27 cellular contexts compared by ENCODE assay signal in genomic region chr9:135248721-135249120, GRCh38.
"Had no signal": no experiment of that assay in that cellular context is flagged by ENCODE, and none has a peak within 500 bp of the region (broad histone marks: within the 10 kb centered on the region; RNA-seq: fewer than 3 reads in every experiment).

No MANE protein-coding gene starts in this region.

- H3K27ac Mint-ChIP-seq: activated B cell treated with CpG ODN at 0.5 μM for 24 hours; activated CD4-positive, alpha-beta T cell treated with anti-CD3 and anti-CD28 coated beads, Interleukin-2, amount 10 ng/mL, durations not matched to agents 24 days and 14 days; activated CD8-positive, alpha-beta memory T cell treated with anti-CD3 and anti-CD28 coated beads, Interleukin-2, amount 10 ng/mL, durations not matched to agents 7 days and 5 days; activated naive CD4-positive, alpha-beta T cell treated with anti-CD3 and anti-CD28 coated beads, Interleukin-2, amount 50 U/mL, for 24 hours; activated naive CD8-positive, alpha-beta T cell treated with anti-CD3 and anti-CD28 coated beads, Interleukin-2, amount 50 U/mL, for 24 hours; activated T-cell treated with anti-CD3 and anti-CD28 coated beads, Interleukin-2, amount 50 U/mL, for 24 hours; activated T-helper 1 cell treated with anti-CD3 and anti-CD28 coated beads, Interleukin-12 subunit alpha, Interleukin-12 subunit beta, Interleukin-2, Interleukin-4 antibody, amounts not matched to agents 30 ng/mL and 10 ng/mL and 1 ng/mL, durations not matched to agents 14 hours and 24 hours and 36 hours; T-helper 17 cell had no signal

- DNase-seq: activated B cell treated with CpG ODN at 0.5 μM for 24 hours; activated CD4-positive, alpha-beta T cell treated with anti-CD3 and anti-CD28 coated beads for 1 hour; activated CD4-positive, alpha-beta T cell treated with anti-CD3 and anti-CD28 coated beads, Interleukin-2, amount 10 ng/mL, durations not matched to agents 24 days and 14 days; activated CD4-positive, alpha-beta T cell treated with anti-CD3 and anti-CD28 coated beads, Interleukin-2, amount 50 U/mL, for 48 hours; activated CD8-positive, alpha-beta memory T cell treated with anti-CD3 and anti-CD28 coated beads, Interleukin-2, amount 10 ng/mL, durations not matched to agents 7 days and 5 days; activated effector memory CD4-positive, alpha-beta T cell treated with Interleukin-2 at 50 U/mL for 16 hours; activated naive CD4-positive, alpha-beta T cell; activated naive CD8-positive, alpha-beta T cell treated with anti-CD3 and anti-CD28 coated beads, Interleukin-2, amount 50 U/mL, for 24 hours; activated T-cell treated with anti-CD3 and anti-CD28 coated beads, Interleukin-2, amount 50 U/mL, for 24 hours; amniotic stem cell; body of pancreas; NCI-H1105; NCI-H1436; NCI-H1694 treated with DMSO at 0.1 percent for 48 hours; NCI-H2029 treated with DMSO at 0.1 percent for 48 hours; NCI-H510A treated with DMSO at 0.1 percent for 48 hours; NCI-H69; NK-92 treated with Interleukin-12 subunit alpha and Interleukin-12 subunit beta, amount 100 ng/mL, for 24 hours; Peyer's patch; SIG-M5; T-helper 17 cell; T-helper 9 cell had no signal

- H3K4me3 Mint-ChIP-seq: activated B cell treated with CpG ODN at 0.5 μM for 24 hours; activated CD4-positive, alpha-beta T cell treated with anti-CD3 and anti-CD28 coated beads, Interleukin-2, amount 10 ng/mL, durations not matched to agents 24 days and 14 days; activated CD8-positive, alpha-beta memory T cell treated with anti-CD3 and anti-CD28 coated beads, Interleukin-2, amount 10 ng/mL, durations not matched to agents 7 days and 5 days; activated naive CD4-positive, alpha-beta T cell treated with anti-CD3 and anti-CD28 coated beads, Interleukin-2, amount 50 U/mL, for 24 hours; activated naive CD8-positive, alpha-beta T cell treated with anti-CD3 and anti-CD28 coated beads, Interleukin-2, amount 50 U/mL, for 24 hours; activated T-cell treated with anti-CD3 and anti-CD28 coated beads, Interleukin-2, amount 50 U/mL, for 24 hours; activated T-helper 1 cell treated with anti-CD3 and anti-CD28 coated beads, Interleukin-12 subunit alpha, Interleukin-12 subunit beta, Interleukin-2, Interleukin-4 antibody, amounts not matched to agents 30 ng/mL and 10 ng/mL and 1 ng/mL, durations not matched to agents 14 hours and 24 hours and 36 hours; T-helper 17 cell had no signal

- H3K36me3 Mint-ChIP-seq: activated CD8-positive, alpha-beta memory T cell treated with anti-CD3 and anti-CD28 coated beads, Interleukin-2, amount 10 ng/mL, durations not matched to agents 7 days and 5 days; activated naive CD4-positive, alpha-beta T cell treated with anti-CD3 and anti-CD28 coated beads, Interleukin-2, amount 50 U/mL, for 24 hours had no signal

- H3K36me3 ChIP-seq: ascending aorta, MG63, Peyer's patch had no signal

- H3K9me3 ChIP-seq: ascending aorta, body of pancreas, MG63, Peyer's patch had no signal

- H3K4me1 ChIP-seq: ascending aorta, Peyer's patch had no signal

- H3K27me3 Mint-ChIP-seq: activated CD4-positive, alpha-beta T cell treated with anti-CD3 and anti-CD28 coated beads, Interleukin-2, amount 10 ng/mL, durations not matched to agents 24 days and 14 days had no signal

- H3K27ac ChIP-seq: ascending aorta, body of pancreas, Peyer's patch, RWPE1 had no signal

- H3K4me1 Mint-ChIP-seq: activated B cell treated with CpG ODN at 0.5 μM for 24 hours; activated CD4-positive, alpha-beta T cell treated with anti-CD3 and anti-CD28 coated beads, Interleukin-2, amount 10 ng/mL, durations not matched to agents 24 days and 14 days; activated CD8-positive, alpha-beta memory T cell treated with anti-CD3 and anti-CD28 coated beads, Interleukin-2, amount 10 ng/mL, durations not matched to agents 7 days and 5 days; activated naive CD4-positive, alpha-beta T cell treated with anti-CD3 and anti-CD28 coated beads, Interleukin-2, amount 50 U/mL, for 24 hours; activated naive CD8-positive, alpha-beta T cell treated with anti-CD3 and anti-CD28 coated beads, Interleukin-2, amount 50 U/mL, for 24 hours had no signal

- H3K27me3 ChIP-seq: ascending aorta, body of pancreas, MG63, Peyer's patch had no signal

- H3K9me3 Mint-ChIP-seq: activated B cell treated with CpG ODN at 0.5 μM for 24 hours; activated CD4-positive, alpha-beta T cell treated with anti-CD3 and anti-CD28 coated beads, Interleukin-2, amount 10 ng/mL, durations not matched to agents 24 days and 14 days; activated naive CD4-positive, alpha-beta T cell treated with anti-CD3 and anti-CD28 coated beads, Interleukin-2, amount 50 U/mL, for 24 hours; activated naive CD8-positive, alpha-beta T cell treated with anti-CD3 and anti-CD28 coated beads, Interleukin-2, amount 50 U/mL, for 24 hours; activated T-cell treated with anti-CD3 and anti-CD28 coated beads, Interleukin-2, amount 50 U/mL, for 24 hours; activated T-helper 1 cell treated with anti-CD3 and anti-CD28 coated beads, Interleukin-12 subunit alpha, Interleukin-12 subunit beta, Interleukin-2, Interleukin-4 antibody, amounts not matched to agents 30 ng/mL and 10 ng/mL and 1 ng/mL, durations not matched to agents 14 hours and 24 hours and 36 hours had no signal

- H3K4me3 ChIP-seq: ascending aorta, body of pancreas, MG63, Peyer's patch had no signal

- ATAC-seq: activated CD8-positive, alpha-beta memory T cell treated with anti-CD3 and anti-CD28 coated beads, Interleukin-2, amount 10 ng/mL, durations not matched to agents 7 days and 5 days; activated naive CD8-positive, alpha-beta T cell treated with anti-CD3 and anti-CD28 coated beads, Interleukin-2, amount 50 U/mL, for 24 hours; body of pancreas; T-helper 17 cell had no signal
